In genomic region chr15:77840962-77841361, GRCh38 we compare ENCODE assay signal across 13 cellular contexts.
DNase-seq lines count a peak whose midpoint lies in the region; ATAC-seq, FAIRE-seq and TF ChIP-seq lines count a peak whose summit lies in the region.
"Had no signal": no experiment of that assay in that cellular context is flagged by ENCODE, and none has a peak within 500 bp of the region (broad histone marks: within the 10 kb centered on the region; RNA-seq: fewer than 3 reads in every experiment).

No MANE protein-coding gene starts in this region.

- no peaks in the 10 kb centered on the region for H3K36me3 ChIP-seq in bronchial epithelial cell (ENCODE audit: control insufficient read depth, insufficient read depth, low read length)
- H3K36me3 ChIP-seq in lower lobe of right lung = no peaks in the 10 kb centered on the region
- H3K36me3 ChIP-seq: upper lobe of left lung had no signal

- no peak for FAIRE-seq in bronchial epithelial cell (lab: Jason Lieb, UNC)
- FAIRE-seq: endometrium had no signal

- TF ChIP-seq CTCF in bronchial epithelial cell (IDR thresholded peaks at IDR 0.05; ENCODE audit: insufficient read depth, low read length, severe bottlenecking) (no peak), lower lobe of right lung (IDR thresholded peaks at IDR 0.05) (no peak)

- intact Hi-C loops in lower lobe of right lung (cut with DNase I) = no loop called here

- H3K4me1 ChIP-seq in lower lobe of right lung = no peaks in the 10 kb centered on the region

- H3K27me3 ChIP-seq in bronchial epithelial cell (ENCODE audit: control insufficient read depth, insufficient read depth, low read length) = peaks cover 15% of the 10 kb centered on the region
- H3K27me3 ChIP-seq in lower lobe of right lung (ENCODE audit: low read depth) = peaks cover 11% of the 10 kb centered on the region
- H3K27me3 ChIP-seq: upper lobe of left lung had no signal

- DNase-seq in AG20443 (ENCODE audit: low spot score) = peak; percentile 57
- DNase-seq in M059J (ENCODE audit: low read depth) = peak; percentile 92
- peak; percentile 89 for DNase-seq in bronchial epithelial cell (ENCODE audit: low read depth)
- peak; percentile 34 for DNase-seq in lower lobe of right lung
- no peak for DNase-seq in NCI-H187 treated with DMSO at 0.1 percent for 48 hours (lab: John Stamatoyannopoulos, UW)
- no peak for DNase-seq in SKM-1 treated with dmso at 0.1 percent for 144 hours (lab: John Stamatoyannopoulos, UW; ENCODE audit: unreplicated experiment)
- no peak for DNase-seq in activated gamma-delta T cell treated with Interleukin-2 at 50 U/mL for 16 hours
- DNase-seq: activated CD8-positive, alpha-beta memory T cell treated with anti-CD3 and anti-CD28 coated beads for 24 hours; NCI-H1694 had no signal

- ATAC-seq in lower lobe of right lung = peak; percentile 41 to 61
- ATAC-seq in GM21529 (IDR thresholded peaks at IDR 0.05; ENCODE audit: unreplicated experiment) = no peak
- ATAC-seq: naive thymus-derived CD8-positive, alpha-beta T cell had no signal

- H3K9me3 ChIP-seq in lower lobe of right lung = no peaks in the 10 kb centered on the region

- H3K27ac ChIP-seq in lower lobe of right lung = no peak overlapping the region
- H3K27ac ChIP-seq: upper lobe of left lung had no signal

- H3K4me3 ChIP-seq in bronchial epithelial cell (ENCODE audit: low read depth, low read length) = no peak overlapping the region
- no peak overlapping the region for H3K4me3 ChIP-seq in lower lobe of right lung
- H3K4me3 ChIP-seq: upper lobe of left lung had no signal

Comparison
In these comparisons a context has a peak if more than half of its experiments do, and no peak if none do; other contexts are left out.
1. DNase-seq: peak in AG20443 (single experiment), M059J (single experiment), bronchial epithelial cell (single experiment) and lower lobe of right lung (single experiment); none in NCI-H187 treated with DMSO at 0.1 percent for 48 hours (single experiment), SKM-1 treated with dmso at 0.1 percent for 144 hours (single experiment) and activated gamma-delta T cell treated with Interleukin-2 at 50 U/mL for 16 hours (single experiment).